Comparison of ENCODE assay signal across 9 cellular contexts in the genomic region with DNA sequence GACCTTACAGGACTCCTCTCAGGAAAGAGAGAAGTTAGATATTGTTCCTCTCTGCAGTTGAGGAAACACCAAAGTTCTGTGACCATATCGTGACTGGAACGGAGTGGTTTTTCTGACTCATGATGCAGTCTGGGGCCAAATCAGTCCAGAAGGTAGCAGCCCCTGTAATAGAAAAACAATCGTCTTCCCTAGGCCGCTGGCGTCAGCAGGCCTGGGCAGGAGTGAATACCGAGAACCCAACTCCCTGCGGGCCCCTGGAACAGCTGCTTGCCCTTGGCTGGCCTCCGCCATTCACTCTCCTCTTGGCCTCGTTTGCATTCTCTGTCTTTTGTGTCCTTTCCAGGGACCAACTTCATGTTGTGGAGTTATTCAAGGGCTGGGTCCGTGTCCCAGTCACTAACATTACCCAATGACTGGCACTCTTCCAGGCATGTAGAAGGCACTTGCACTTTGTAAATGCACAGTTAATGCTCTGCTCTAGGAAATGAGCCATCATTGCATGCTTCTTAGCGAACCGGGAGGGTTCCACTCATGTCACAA. TPM values are rescaled to one million over a fixed set of nuclear protein-coding genes. Genes with fewer than 3 reads are reported as not detected.
DNase-seq lines count a peak whose midpoint lies in the region; ATAC-seq and TF ChIP-seq lines count a peak whose summit lies in the region.
"Had no signal": no experiment of that assay in that cellular context is flagged by ENCODE, and none has a peak within 500 bp of the region (broad histone marks: within the 10 kb centered on the region; RNA-seq: fewer than 3 reads in every experiment).

No MANE protein-coding gene starts in this region.

- H3K4me1 Mint-ChIP-seq in activated CD8-positive, alpha-beta T cell treated with anti-CD3 and anti-CD28 coated beads, Interleukin-2, amount 10 ng/mL, durations not matched to agents 7 days and 5 days (ENCODE audit: low read depth), result peaks cover 39% of the 10 kb centered on the region

- H3K27ac Mint-ChIP-seq in activated CD8-positive, alpha-beta T cell treated with anti-CD3 and anti-CD28 coated beads, Interleukin-2, amount 10 ng/mL, durations not matched to agents 7 days and 5 days, result no peak overlapping the region

- no peaks in the 10 kb centered on the region for H3K27me3 ChIP-seq in mesenchymal stem cell (ENCODE audit: control insufficient read depth in 1 of 2, insufficient read depth in 1 of 2, low read length in 2 of 2)

- H3K9me3 ChIP-seq in mesenchymal stem cell (ENCODE audit: control insufficient read depth, low read length), result no peaks in the 10 kb centered on the region

- H3K4ac ChIP-seq in mesenchymal stem cell (ENCODE audit: low read depth in 1 of 2, low read length in 2 of 2), result no peak overlapping the region

- no peak overlapping the region for H2BK12ac ChIP-seq in mesenchymal stem cell (ENCODE audit: low read length in 2 of 2)

- H3K14ac ChIP-seq in mesenchymal stem cell (ENCODE audit: low read length in 2 of 2), result no peak overlapping the region

- H3K4me3 ChIP-seq in coronary artery (no peak overlapping the region), mesenchymal stem cell (ENCODE audit: insufficient read depth in 1 of 2, low read depth in 1 of 2, low read length in 2 of 2) (peak overlapping the region in 1 of 2 experiments; percentile 32)

- ATAC-seq in GM18511 (IDR thresholded peaks at IDR 0.05; ENCODE audit: unreplicated experiment) (no peak), HG03342 (IDR thresholded peaks at IDR 0.05; ENCODE audit: unreplicated experiment) (no peak)
- ATAC-seq in activated CD8-positive, alpha-beta T cell treated with anti-CD3 and anti-CD28 coated beads, Interleukin-2, amount 10 ng/mL, durations not matched to agents 7 days and 5 days, result no peak
- ATAC-seq: naive thymus-derived CD8-positive, alpha-beta T cell had no signal

- H3K9me3 Mint-ChIP-seq in activated CD8-positive, alpha-beta T cell treated with anti-CD3 and anti-CD28 coated beads, Interleukin-2, amount 10 ng/mL, durations not matched to agents 7 days and 5 days (ENCODE audit: insufficient read depth), result no peaks in the 10 kb centered on the region
- H3K9me3 Mint-ChIP-seq: naive thymus-derived CD8-positive, alpha-beta T cell had no signal

- POLR2A ChIA-PET in activated CD8-positive, alpha-beta T cell treated with anti-CD3 and anti-CD28 coated beads, Interleukin-2, amount 10 ng/mL, durations not matched to agents 7 days and 5 days (lab: Charles Lee), result no interaction called here

- H4K8ac ChIP-seq in mesenchymal stem cell (ENCODE audit: low read length), result no peak overlapping the region

- H3K36me3 Mint-ChIP-seq in activated CD8-positive, alpha-beta T cell treated with anti-CD3 and anti-CD28 coated beads, Interleukin-2, amount 10 ng/mL, durations not matched to agents 7 days and 5 days (ENCODE audit: low read depth), result no peaks in the 10 kb centered on the region
- H3K36me3 Mint-ChIP-seq: naive thymus-derived CD8-positive, alpha-beta T cell had no signal

- 89% methylated on average over 10 of the region's 12 CpGs for WGBS in mesenchymal stem cell

- H3K9ac ChIP-seq in mesenchymal stem cell (ENCODE audit: low read length), result peak overlapping the region; percentile 85

- H2BK5ac ChIP-seq in mesenchymal stem cell (ENCODE audit: low read depth, low read length, poor library complexity, severe bottlenecking), result no peak overlapping the region

- peaks cover 22% of the 10 kb centered on the region for H3K4me1 ChIP-seq in mesenchymal stem cell (ENCODE audit: control insufficient read depth, insufficient read depth, low read depth, low read length)

- no peak overlapping the region for H3K4me3 Mint-ChIP-seq in activated CD8-positive, alpha-beta T cell treated with anti-CD3 and anti-CD28 coated beads, Interleukin-2, amount 10 ng/mL, durations not matched to agents 7 days and 5 days

- no peak overlapping the region for H2BK15ac ChIP-seq in mesenchymal stem cell (ENCODE audit: low read depth, poor library complexity, severe bottlenecking)

- no peak overlapping the region for H2AFZ ChIP-seq in mesenchymal stem cell (ENCODE audit: low read depth, low read length)

- peak; percentile 36 for DNase-seq in AG08395 (ENCODE audit: low spot score)
- DNase-seq in NCI-H446 treated with DMSO at 0.1 percent for 48 hours (lab: John Stamatoyannopoulos, UW), result peak; percentile 99
- DNase-seq in coronary artery (ENCODE audit: low spot score), result peak; percentile 89
- DNase-seq in mesenchymal stem cell, result peak; percentile 64
- DNase-seq in activated CD8-positive, alpha-beta T cell treated with anti-CD3 and anti-CD28 coated beads, Interleukin-2, amount 10 ng/mL, durations not matched to agents 7 days and 5 days, result no peak
- no peak for DNase-seq in NCI-H1092 treated with DMSO at 0.1 percent for 48 hours (lab: John Stamatoyannopoulos, UW)
- DNase-seq: naive thymus-derived CD8-positive, alpha-beta T cell had no signal

- no peak overlapping the region for H2BK120ac ChIP-seq in mesenchymal stem cell (ENCODE audit: low read depth, low read length)

- H3K23ac ChIP-seq in mesenchymal stem cell (ENCODE audit: low read length in 2 of 2), result no peak overlapping the region

- H3K27me3 Mint-ChIP-seq in activated CD8-positive, alpha-beta T cell treated with anti-CD3 and anti-CD28 coated beads, Interleukin-2, amount 10 ng/mL, durations not matched to agents 7 days and 5 days (ENCODE audit: low read depth), result no peaks in the 10 kb centered on the region

- H2AK5ac ChIP-seq in mesenchymal stem cell (ENCODE audit: low read length, severe bottlenecking), result peak overlapping the region; percentile 24

- H4K91ac ChIP-seq in mesenchymal stem cell (ENCODE audit: low read length), result no peak overlapping the region

- no peak overlapping the region for H3K18ac ChIP-seq in mesenchymal stem cell (ENCODE audit: low read depth in 1 of 2, low read length in 2 of 2)

- no peak overlapping the region for H3K4me2 ChIP-seq in mesenchymal stem cell (ENCODE audit: low read length, poor library complexity, severe bottlenecking)

- no peak for TF ChIP-seq CTCF in coronary artery (IDR thresholded peaks at IDR 0.05)

- CTCF ChIA-PET in activated CD8-positive, alpha-beta T cell treated with anti-CD3 and anti-CD28 coated beads, Interleukin-2, amount 10 ng/mL, durations not matched to agents 7 days and 5 days (lab: Charles Lee), result no interaction called here

- H3K36me3 ChIP-seq in mesenchymal stem cell (ENCODE audit: control insufficient read depth in 1 of 2, insufficient read depth in 2 of 2, low read depth in 1 of 2, low read length in 2 of 2), result no peaks in the 10 kb centered on the region

- H3K79me1 ChIP-seq in mesenchymal stem cell (replicated peaks; ENCODE audit: low read length, poor library complexity, severe bottlenecking), result peaks cover 4% of the 10 kb centered on the region

- peak overlapping the region; percentile 16 to 64 for H3K27ac ChIP-seq in coronary artery
- peak overlapping the region; percentile 89 for H3K27ac ChIP-seq in mesenchymal stem cell (ENCODE audit: low read length, poor library complexity, severe bottlenecking)

RNA-seq across cellular contexts. Expression of a gene that starts 10.9 kb away (rescaled TPM):
- 0.29 TPM for polyA plus RNA-seq in mesenchymal stem cell (2013, experiment 1 of 2)
- 0.21 TPM for polyA plus RNA-seq in mesenchymal stem cell (2013, experiment 2 of 2)
- total RNA-seq in activated CD8-positive, alpha-beta T cell treated with anti-CD3 and anti-CD28 coated beads, Interleukin-2, amount 10 ng/mL, durations not matched to agents 7 days and 5 days, result 10 to 100 TPM; 28.6 to 34.4 TPM
- total RNA-seq: naive thymus-derived CD8-positive, alpha-beta T cell had no signal

Comparison
In these comparisons a context has a peak if more than half of its experiments do, and no peak if none do; other contexts are left out.
1. DNase-seq: peak in AG08395 (single experiment), NCI-H446 treated with DMSO at 0.1 percent for 48 hours (single experiment), coronary artery (single experiment) and mesenchymal stem cell (single experiment); none in activated CD8-positive, alpha-beta T cell treated with anti-CD3 and anti-CD28 coated beads, Interleukin-2, amount 10 ng/mL, durations not matched to agents 7 days and 5 days (single experiment) and NCI-H1092 treated with DMSO at 0.1 percent for 48 hours (single experiment).